ENCODE assay signal across 14 cellular contexts in the genomic region with DNA sequence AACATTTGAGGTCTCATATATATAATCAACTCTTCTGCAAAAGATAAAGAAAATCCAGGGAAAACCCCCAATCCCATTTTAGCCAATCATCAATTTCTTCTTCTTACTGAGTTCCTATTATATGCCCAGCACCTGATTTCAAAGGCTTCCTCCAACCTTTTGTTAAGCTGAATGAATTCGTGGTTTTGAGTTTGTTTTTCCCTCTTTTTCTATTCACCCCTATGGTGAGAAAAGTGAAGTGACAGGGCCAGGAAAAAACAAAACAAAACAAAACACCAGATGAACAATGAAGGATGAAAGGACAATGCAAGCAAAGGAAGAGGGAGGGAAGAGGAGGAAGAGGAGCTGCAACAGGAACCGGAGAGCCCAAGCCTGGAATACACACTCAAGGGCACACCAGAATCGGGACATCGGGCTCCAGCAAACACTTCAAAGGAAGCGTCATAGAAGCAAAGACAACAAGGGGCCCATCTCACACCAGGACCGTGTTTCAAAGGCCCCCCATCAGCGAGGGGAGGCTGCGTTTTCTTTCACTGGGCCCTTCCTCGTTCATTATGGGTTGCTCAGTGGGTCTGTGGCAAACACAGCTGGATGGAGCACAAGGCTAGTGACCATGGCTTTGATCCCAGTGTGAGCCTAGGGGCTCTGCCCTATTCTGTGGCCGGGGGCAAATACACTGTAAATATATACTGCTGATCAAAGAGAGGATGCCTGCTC. TPM values are rescaled to one million over a fixed set of nuclear protein-coding genes. Genes with fewer than 3 reads are reported as not detected.
DNase-seq lines count a peak whose midpoint lies in the region; ATAC-seq, FAIRE-seq and TF ChIP-seq lines count a peak whose summit lies in the region.
"Had no signal": no experiment of that assay in that cellular context is flagged by ENCODE, and none has a peak within 500 bp of the region (broad histone marks: within the 10 kb centered on the region; RNA-seq: fewer than 3 reads in every experiment).

No MANE protein-coding gene starts in this region.

- no peak for DNase-seq in Calu3
- DNase-seq in RWPE2 (ENCODE audit: low spot score), result no peak
- no peak for DNase-seq in sigmoid colon
- DNase-seq in D721Med (ENCODE audit: insufficient read length, low spot score), result no peak
- DNase-seq in nucleus accumbens (lab: John Stamatoyannopoulos, UW), result no peak
- no peak for DNase-seq in activated naive CD4-positive, alpha-beta T cell treated with anti-CD3 and anti-CD28 coated beads, Interleukin-2, amount 10 ng/mL, durations not matched to agents 7 days and 5 days
- no peak for DNase-seq in foreskin keratinocyte
- DNase-seq: activated CD4-positive, alpha-beta T cell treated with anti-CD3 and anti-CD28 coated beads for 48 hours; activated T-cell treated with anti-CD3 and anti-CD28 coated beads, Interleukin-2, amount 50 U/mL, for 72 hours; left colon; NCI-H146; NCI-H524 had no signal

- peaks cover 52% of the 10 kb centered on the region for H3K4me1 Mint-ChIP-seq in Calu3 (ENCODE audit: low read depth, unreplicated experiment)
- H3K4me1 Mint-ChIP-seq in activated naive CD4-positive, alpha-beta T cell treated with anti-CD3 and anti-CD28 coated beads, Interleukin-2, amount 10 ng/mL, durations not matched to agents 7 days and 5 days, result peaks cover 15% of the 10 kb centered on the region

- TF ChIP-seq CTCF in Calu3 (IDR thresholded peaks at IDR 0.05; ENCODE audit: unreplicated experiment) (no peak), RWPE2 (IDR thresholded peaks at IDR 0.05; ENCODE audit: poor library complexity, severe bottlenecking) (no peak), sigmoid colon (IDR thresholded peaks at IDR 0.05) (no peak), D721Med (IDR thresholded peaks at IDR 0.05; ENCODE audit: insufficient read depth, missing control alignments) (no peak), foreskin keratinocyte (conservative IDR thresholded peaks at IDR 0.05) (no peak)

- intact Hi-C loops in Calu3 (cut with micrococcal nuclease; ENCODE audit: unreplicated experiment) (no loop called here), sigmoid colon (cut with DNase I) (loop anchor here (2.0 to 5.0 kb wide), 2 partner anchors 49 to 126 kb away; partner anchors contain the start of gene VGLL4)

- no peaks in the 10 kb centered on the region for H3K27me3 Mint-ChIP-seq in Calu3 (ENCODE audit: unreplicated experiment)
- H3K27me3 Mint-ChIP-seq in activated naive CD4-positive, alpha-beta T cell treated with anti-CD3 and anti-CD28 coated beads, Interleukin-2, amount 10 ng/mL, durations not matched to agents 7 days and 5 days, result no peaks in the 10 kb centered on the region

- H3K9me3 ChIP-seq in RWPE2 (ENCODE audit: severe bottlenecking), result no peaks in the 10 kb centered on the region
- 0 out of 2 replicates have a peak, but pooled peaks cover 4% of the 10 kb centered on the region for H3K9me3 ChIP-seq in iPS-20b (ENCODE audit: insufficient read depth, low read depth, low read length)
- no peaks in the 10 kb centered on the region for H3K9me3 ChIP-seq in sigmoid colon

- ATAC-seq in RWPE2 (ENCODE audit: low read depth) (no peak), foreskin keratinocyte (no peak)
- ATAC-seq: left colon had no signal

- FAIRE-seq in D721Med (lab: Jason Lieb, UNC), result no peak

- H3K36me3 Mint-ChIP-seq in Calu3 (ENCODE audit: insufficient read depth, unreplicated experiment), result no peaks in the 10 kb centered on the region
- peaks cover 43% of the 10 kb centered on the region for H3K36me3 Mint-ChIP-seq in activated naive CD4-positive, alpha-beta T cell treated with anti-CD3 and anti-CD28 coated beads, Interleukin-2, amount 10 ng/mL, durations not matched to agents 7 days and 5 days

- H3K27ac ChIP-seq in RWPE2 (ENCODE audit: poor library complexity, severe bottlenecking), result peak overlapping the region; percentile 62
- no peak overlapping the region for H3K27ac ChIP-seq in iPS-20b (ENCODE audit: low read length)
- H3K27ac ChIP-seq in sigmoid colon, result peak overlapping the region; percentile 69 to 84 (median 78)
- H3K27ac ChIP-seq in foreskin keratinocyte, result no peak overlapping the region

- CTCF ChIA-PET in Calu3 (lab: Charles Lee), result no interaction called here
- CTCF ChIA-PET in activated naive CD4-positive, alpha-beta T cell treated with anti-CD3 and anti-CD28 coated beads, Interleukin-2, amount 10 ng/mL, durations not matched to agents 7 days and 5 days (lab: Charles Lee), result no interaction called here

- peak overlapping the region; percentile 7 for H3K27ac Mint-ChIP-seq in Calu3 (ENCODE audit: unreplicated experiment)
- no peak overlapping the region for H3K27ac Mint-ChIP-seq in activated naive CD4-positive, alpha-beta T cell treated with anti-CD3 and anti-CD28 coated beads, Interleukin-2, amount 10 ng/mL, durations not matched to agents 7 days and 5 days
- H3K27ac Mint-ChIP-seq: activated T-cell treated with anti-CD3 and anti-CD28 coated beads, Interleukin-2, amount 50 U/mL, for 72 hours; T-helper 1 cell treated with Interleukin-12 subunit alpha and Interleukin-12 subunit beta and Interleukin-4 antibody, amounts not matched to agents 30 μg/mL and 1 μg/mL, for 36 hours had no signal

- H3K4me3 ChIP-seq in RWPE2 (ENCODE audit: severe bottlenecking), result no peak overlapping the region
- peak overlapping the region; percentile 15; the same call in 1 of the 2 replicates for H3K4me3 ChIP-seq in iPS-20b (ENCODE audit: low read length)
- no peak overlapping the region for H3K4me3 ChIP-seq in sigmoid colon

- 85 to 88% methylated on average over 10 of the region's 10 CpGs for whole genome bisulfite sequencing in sigmoid colon, 2 donors

- H3K36me3 ChIP-seq in RWPE2 (ENCODE audit: low read depth) (peaks cover 6% of the 10 kb centered on the region; the same call in 1 of the 2 replicates), iPS-20b (ENCODE audit: insufficient read depth, low read depth, low read length) (peaks cover 12% of the 10 kb centered on the region; the same call in 1 of the 2 replicates), sigmoid colon (no peaks in the 10 kb centered on the region)

- no peaks in the 10 kb centered on the region for H3K27me3 ChIP-seq in RWPE2 (ENCODE audit: insufficient read depth, poor library complexity, severe bottlenecking)
- H3K27me3 ChIP-seq in iPS-20b (ENCODE audit: insufficient read depth, low read length), result no peaks in the 10 kb centered on the region
- no peaks in the 10 kb centered on the region for H3K27me3 ChIP-seq in sigmoid colon
- H3K27me3 ChIP-seq in foreskin keratinocyte, result no peaks in the 10 kb centered on the region

- H3K9me3 Mint-ChIP-seq in Calu3 (ENCODE audit: low read depth, unreplicated experiment), result no peaks in the 10 kb centered on the region
- peaks cover 12% of the 10 kb centered on the region for H3K9me3 Mint-ChIP-seq in activated naive CD4-positive, alpha-beta T cell treated with anti-CD3 and anti-CD28 coated beads, Interleukin-2, amount 10 ng/mL, durations not matched to agents 7 days and 5 days

- no peak for TF ChIP-seq EP300 in sigmoid colon (IDR thresholded peaks at IDR 0.05)

- BruUV-seq in Calu3 (replicated peaks; lab: Mats Ljungman, UMichigan), result no TSS peak

- H3K4me3 Mint-ChIP-seq in Calu3 (ENCODE audit: low read depth, unreplicated experiment), result no peak overlapping the region
- H3K4me3 Mint-ChIP-seq in activated naive CD4-positive, alpha-beta T cell treated with anti-CD3 and anti-CD28 coated beads, Interleukin-2, amount 10 ng/mL, durations not matched to agents 7 days and 5 days, result no peak overlapping the region
- H3K4me3 Mint-ChIP-seq: activated T-cell treated with anti-CD3 and anti-CD28 coated beads, Interleukin-2, amount 50 U/mL, for 72 hours; T-helper 1 cell treated with Interleukin-12 subunit alpha and Interleukin-12 subunit beta and Interleukin-4 antibody, amounts not matched to agents 30 μg/mL and 1 μg/mL, for 36 hours had no signal

- H3K4me1 ChIP-seq in RWPE2 (ENCODE audit: insufficient read depth, poor library complexity, severe bottlenecking) (peaks cover 28% of the 10 kb centered on the region), iPS-20b (ENCODE audit: insufficient read depth, low read length) (peaks cover 49% of the 10 kb centered on the region), sigmoid colon (peaks cover 0 to 79% (median 69%) of the 10 kb centered on the region in 4 donors), foreskin keratinocyte (peaks cover 20% of the 10 kb centered on the region)

- TF ChIP-seq POLR2A in sigmoid colon (IDR thresholded peaks at IDR 0.05), result no peak

- no peak overlapping the region for H3K9ac ChIP-seq in iPS-20b (ENCODE audit: low read depth, low read length)

RNA-seq across cellular contexts. Expression of gene VGLL4, which starts 50.2 kb away (rescaled TPM):
- total RNA-seq in Calu3 (2022) (49.1 and 51.3 TPM in 2 replicates), sigmoid colon (10 to 100 TPM; 26.4 to 56.5 (median 50.5) TPM), foreskin keratinocyte (28.3 and 30.2 TPM in 2 replicates)
- polyA plus RNA-seq in sigmoid colon (10 to 100 TPM; 27.0 to 41.5 (median 29.4) TPM), foreskin keratinocyte (13.6 and 14.8 TPM in 2 replicates)

Comparison
In these comparisons a context has a peak if more than half of its experiments do, and no peak if none do; other contexts are left out.
1. H3K27ac ChIP-seq: peak in RWPE2 (single experiment) and sigmoid colon (4 of 4); none in iPS-20b (single experiment) and foreskin keratinocyte (single experiment).